In genomic region chr5:8321272-8321671, GRCh38 we compare ENCODE assay signal across 27 cellular contexts.
"Had no signal": no experiment of that assay in that cellular context is flagged by ENCODE, and none has a peak within 500 bp of the region (broad histone marks: within the 10 kb centered on the region; RNA-seq: fewer than 3 reads in every experiment).

No MANE protein-coding gene starts in this region.

- H3K27me3 ChIP-seq: stomach, suprapubic skin, testis, thyroid gland, tibial artery, tibial nerve, transverse colon, upper lobe of left lung, upper lobe of right lung, uterus, vagina had no signal

- H3K4me3 ChIP-seq: stomach, suprapubic skin, testis, thoracic aorta, thyroid gland, tibial artery, tibial nerve, transverse colon, upper lobe of left lung, upper lobe of right lung, uterus, vagina had no signal

- DNase-seq: stimulated activated CD4-positive, alpha-beta T cell treated with anti-CD3 and anti-CD28 coated beads, Interleukin-2, amount 100 ng/mL, for 48 hours; stimulated activated CD4-positive, alpha-beta T cell treated with anti-CD3 and anti-CD28 coated beads, Interleukin-4, amount 100 ng/mL, for 1 hour; stimulated activated CD4-positive, alpha-beta T cell treated with anti-CD3 and anti-CD28 coated beads, Interleukin-4, amount 100 ng/mL, for 24 hours; stimulated activated CD4-positive, alpha-beta T cell treated with anti-CD3 and anti-CD28 coated beads, Interleukin-4, amount 100 ng/mL, for 4 hours; stimulated activated CD8-positive, alpha-beta memory T cell treated with anti-CD3 and anti-CD28 coated beads, Interleukin-4, amount 100 ng/mL, for 48 hours; stimulated activated naive B cell treated with anti-CD40 and anti-IgM and Interleukin-4, amounts not matched to agents 10 μg/mL and 1 μg/mL and 100 μg/mL, for 72 hours; stimulated activated naive CD4-positive, alpha-beta T cell; stimulated activated naive CD4-positive, alpha-beta T cell treated with Interleukin-2 at 50 U/mL for 16 hours; stimulated activated naive CD8-positive, alpha-beta T cell treated with anti-CD3 and anti-CD28 coated beads, Interleukin-15, amount 100 ng/mL, for 72 hours; stimulated activated naive CD8-positive, alpha-beta T cell treated with anti-CD3 and anti-CD28 coated beads, Interleukin-15, Interleukin-2, amounts not matched to agents 100 U/mL and 50 U/mL, for 24 hours; stomach; substantia nigra; testis; thyroid gland; tibial artery; transverse colon; trophoblast cell; upper lobe of left lung; upper lobe of right lung; uterus had no signal

- FAIRE-seq: urothelium cell line had no signal

- H3K9me3 ChIP-seq: stomach, suprapubic skin, testis, thoracic aorta, thyroid gland, tibial artery, transverse colon, upper lobe of left lung, upper lobe of right lung, uterus, vagina had no signal

- H3K4me1 ChIP-seq: stomach, suprapubic skin, thyroid gland, tibial artery, tibial nerve, transverse colon, upper lobe of left lung, upper lobe of right lung, uterus, vagina had no signal

- H3K36me3 ChIP-seq: stomach, suprapubic skin, thoracic aorta, thyroid gland, tibial artery, tibial nerve, transverse colon, upper lobe of left lung, upper lobe of right lung, uterus, vagina had no signal

- ATAC-seq: stimulated activated effector memory CD8-positive, alpha-beta T cell treated with anti-CD3 and anti-CD28 coated beads, Interleukin-12 subunit alpha, Interleukin-12 subunit beta, amount 100 ng/mL, for 72 hours; stimulated activated memory B cell treated with anti-CD40 and anti-IgM and Interleukin-4, amounts not matched to agents 10 μg/mL and 1 μg/mL and 100 μg/mL, for 72 hours; stimulated activated naive B cell treated with anti-CD40 and anti-IgM and Interleukin-4, amounts not matched to agents 10 μg/mL and 1 μg/mL and 100 μg/mL, for 72 hours; stimulated activated naive CD8-positive, alpha-beta T cell treated with anti-CD3 and anti-CD28 coated beads, Interleukin-15, amount 100 ng/mL, for 72 hours; stimulated activated naive CD8-positive, alpha-beta T cell treated with anti-CD3 and anti-CD28 coated beads, Interleukin-15, Interleukin-2, amounts not matched to agents 100 U/mL and 50 U/mL, for 24 hours; upper lobe of right lung had no signal

- H3K27ac ChIP-seq: stomach, suprapubic skin, testis, thoracic aorta, thyroid gland, tibial artery, tibial nerve, transverse colon, upper lobe of left lung, upper lobe of right lung, uterus, vagina had no signal
